ENCODE assay signal across 10 cellular contexts in the genomic region with DNA sequence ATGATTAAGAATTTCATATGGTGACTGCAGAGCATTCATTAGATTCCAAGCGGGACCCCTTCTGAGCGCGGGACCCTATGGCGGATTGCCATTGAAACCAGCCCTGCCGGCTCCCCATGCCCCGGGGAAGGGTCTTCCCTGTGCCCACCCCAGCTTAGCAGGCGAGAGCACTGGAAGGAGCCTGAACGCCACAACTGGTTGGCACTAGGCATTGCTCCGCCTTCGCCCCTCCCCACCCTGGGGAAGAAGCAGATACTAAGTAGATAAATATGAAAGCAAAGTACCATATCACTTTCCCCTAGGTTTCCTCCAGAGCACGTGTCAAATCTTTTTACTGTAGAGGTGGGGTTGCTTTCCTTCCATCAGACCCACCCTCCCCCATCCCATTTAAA.
A peak's percentile ranks its signal among the peaks of the same experiment; 100 is the strongest.
DNase-seq lines count a peak whose midpoint lies in the region; ATAC-seq and TF ChIP-seq lines count a peak whose summit lies in the region.
"Had no signal": no experiment of that assay in that cellular context is flagged by ENCODE, and none has a peak within 500 bp of the region (broad histone marks: within the 10 kb centered on the region; RNA-seq: fewer than 3 reads in every experiment).

No MANE protein-coding gene starts in this region.

- H3K27me3 ChIP-seq in kidney epithelial cell (ENCODE audit: control insufficient read depth, insufficient read depth, low read length) (peaks cover 21% of the 10 kb centered on the region), suprapubic skin (peaks cover 13% of the 10 kb centered on the region)

- H3K36me3 ChIP-seq in kidney epithelial cell (ENCODE audit: control insufficient read depth, insufficient read depth, low read length) (no peaks in the 10 kb centered on the region), suprapubic skin (no peaks in the 10 kb centered on the region)
- H3K36me3 ChIP-seq: BLaER1 had no signal

- no peak for ATAC-seq in HG03025 (IDR thresholded peaks at IDR 0.05; ENCODE audit: low FRiP score, unreplicated experiment)
- no peak for ATAC-seq in HG02840 (IDR thresholded peaks at IDR 0.05; ENCODE audit: low FRiP score, unreplicated experiment)

- peak overlapping the region; percentile 52 for H3K27ac ChIP-seq in suprapubic skin
- H3K27ac ChIP-seq: BLaER1 had no signal

- no peaks in the 10 kb centered on the region for H3K9me3 ChIP-seq in suprapubic skin

- DNase-seq in NCI-H1092 treated with DMSO at 0.1 percent for 48 hours (lab: John Stamatoyannopoulos, UW) (peak; percentile 5), NCI-H1092 (lab: John Stamatoyannopoulos, UW) (no peak), astrocyte of the hippocampus (ENCODE audit: low read depth, low spot score) (peak; percentile 37), kidney epithelial cell (ENCODE audit: low read depth) (no peak), suprapubic skin (ENCODE audit: low spot score in 2 of 2) (no peak)
- no peak for DNase-seq in activated CD4-positive, alpha-beta memory T cell treated with anti-CD3 and anti-CD28 coated beads, Interleukin-2, amount 10 ng/mL, durations not matched to agents 7 days and 5 days

- H3K4me1 Mint-ChIP-seq in activated CD4-positive, alpha-beta memory T cell treated with anti-CD3 and anti-CD28 coated beads, Interleukin-2, amount 10 ng/mL, durations not matched to agents 7 days and 5 days = peaks cover 1% of the 10 kb centered on the region

- H3K9me3 Mint-ChIP-seq in activated CD4-positive, alpha-beta memory T cell treated with anti-CD3 and anti-CD28 coated beads, Interleukin-2, amount 10 ng/mL, durations not matched to agents 7 days and 5 days = no peaks in the 10 kb centered on the region

- no peak for TF ChIP-seq POLR2A in suprapubic skin (IDR thresholded peaks at IDR 0.05)

- H3K27me3 Mint-ChIP-seq in activated CD4-positive, alpha-beta memory T cell treated with anti-CD3 and anti-CD28 coated beads, Interleukin-2, amount 10 ng/mL, durations not matched to agents 7 days and 5 days = peaks cover 32% of the 10 kb centered on the region

- H3K4me3 Mint-ChIP-seq in activated CD4-positive, alpha-beta memory T cell treated with anti-CD3 and anti-CD28 coated beads, Interleukin-2, amount 10 ng/mL, durations not matched to agents 7 days and 5 days = no peak overlapping the region

- H3K4me1 ChIP-seq in suprapubic skin = peaks cover 24% of the 10 kb centered on the region
- H3K4me1 ChIP-seq: BLaER1 had no signal

- CTCF ChIA-PET in activated CD4-positive, alpha-beta memory T cell treated with anti-CD3 and anti-CD28 coated beads, Interleukin-2, amount 10 ng/mL, durations not matched to agents 7 days and 5 days (lab: Charles Lee) = no interaction called here

- TF ChIP-seq CTCF in kidney epithelial cell (IDR thresholded peaks at IDR 0.05; ENCODE audit: insufficient read depth, low read length, poor library complexity, severe bottlenecking) = no peak
- TF ChIP-seq CTCF in suprapubic skin (IDR thresholded peaks at IDR 0.05) = no peak

- WGBS in suprapubic skin = 3% methylated on average over 9 of the region's 11 CpGs

- POLR2A ChIA-PET in activated CD4-positive, alpha-beta memory T cell treated with anti-CD3 and anti-CD28 coated beads, Interleukin-2, amount 10 ng/mL, durations not matched to agents 7 days and 5 days (lab: Charles Lee) = no interaction called here

- H3K4me3 ChIP-seq in kidney epithelial cell (ENCODE audit: low read depth, low read length) (peak overlapping the region; percentile 42), suprapubic skin (peak overlapping the region; percentile 49)
- H3K4me3 ChIP-seq: BLaER1 had no signal

- no peaks in the 10 kb centered on the region for H3K36me3 Mint-ChIP-seq in activated CD4-positive, alpha-beta memory T cell treated with anti-CD3 and anti-CD28 coated beads, Interleukin-2, amount 10 ng/mL, durations not matched to agents 7 days and 5 days (ENCODE audit: low read depth)
- H3K36me3 Mint-ChIP-seq: activated naive CD8-positive, alpha-beta T cell had no signal

- no peak overlapping the region for H3K27ac Mint-ChIP-seq in activated CD4-positive, alpha-beta memory T cell treated with anti-CD3 and anti-CD28 coated beads, Interleukin-2, amount 10 ng/mL, durations not matched to agents 7 days and 5 days
- H3K27ac Mint-ChIP-seq: activated naive CD8-positive, alpha-beta T cell had no signal

- TF ChIP-seq EP300 in suprapubic skin (IDR thresholded peaks at IDR 0.05) = no peak

Comparison
In these comparisons a context has a peak if more than half of its experiments do, and no peak if none do; other contexts are left out.
1. DNase-seq: peak in NCI-H1092 treated with DMSO at 0.1 percent for 48 hours (single experiment) and astrocyte of the hippocampus (single experiment); none in NCI-H1092 (single experiment), kidney epithelial cell (single experiment), suprapubic skin (0 of 2) and activated CD4-positive, alpha-beta memory T cell treated with anti-CD3 and anti-CD28 coated beads, Interleukin-2, amount 10 ng/mL, durations not matched to agents 7 days and 5 days (single experiment).